Comparison of ENCODE assay signal across 8 cellular contexts in the genomic region with DNA sequence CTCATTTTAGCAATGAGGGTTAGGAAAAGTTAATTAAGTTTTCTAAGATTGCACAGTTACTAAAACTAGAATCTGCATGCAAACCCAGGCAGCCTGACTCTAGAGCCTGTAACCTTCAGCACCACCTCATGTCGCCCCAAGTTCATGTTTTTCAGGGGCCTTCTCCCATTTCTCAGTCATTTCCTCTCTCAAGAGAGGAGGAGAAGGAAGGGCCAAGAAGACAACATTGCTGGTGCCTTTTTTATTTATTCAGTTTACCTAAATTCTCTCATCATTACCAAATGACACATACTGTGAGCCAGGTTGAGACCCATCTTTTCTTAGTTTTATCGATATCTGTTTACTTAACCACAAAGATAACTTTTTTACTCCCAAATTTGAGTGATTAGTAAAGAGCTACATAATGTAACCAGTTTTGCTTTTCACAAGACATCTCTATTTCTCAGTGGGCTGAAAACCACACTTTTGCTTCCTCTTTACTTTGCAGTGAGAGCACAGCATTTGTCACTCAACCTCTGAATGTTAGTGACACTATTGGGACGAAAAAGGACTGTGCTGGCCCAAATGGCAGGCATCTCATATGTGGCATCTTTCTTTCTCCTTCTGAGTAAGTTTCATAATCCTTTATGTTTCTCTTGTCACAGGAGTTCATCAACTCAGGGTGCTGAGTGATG. TPM values are rescaled to one million over a fixed set of nuclear protein-coding genes. Genes with fewer than 3 reads are reported as not detected.
A peak's percentile ranks its signal among the peaks of the same experiment; 100 is the strongest.
DNase-seq lines count a peak whose midpoint lies in the region; ATAC-seq and TF ChIP-seq lines count a peak whose summit lies in the region.

A gene with protein sequence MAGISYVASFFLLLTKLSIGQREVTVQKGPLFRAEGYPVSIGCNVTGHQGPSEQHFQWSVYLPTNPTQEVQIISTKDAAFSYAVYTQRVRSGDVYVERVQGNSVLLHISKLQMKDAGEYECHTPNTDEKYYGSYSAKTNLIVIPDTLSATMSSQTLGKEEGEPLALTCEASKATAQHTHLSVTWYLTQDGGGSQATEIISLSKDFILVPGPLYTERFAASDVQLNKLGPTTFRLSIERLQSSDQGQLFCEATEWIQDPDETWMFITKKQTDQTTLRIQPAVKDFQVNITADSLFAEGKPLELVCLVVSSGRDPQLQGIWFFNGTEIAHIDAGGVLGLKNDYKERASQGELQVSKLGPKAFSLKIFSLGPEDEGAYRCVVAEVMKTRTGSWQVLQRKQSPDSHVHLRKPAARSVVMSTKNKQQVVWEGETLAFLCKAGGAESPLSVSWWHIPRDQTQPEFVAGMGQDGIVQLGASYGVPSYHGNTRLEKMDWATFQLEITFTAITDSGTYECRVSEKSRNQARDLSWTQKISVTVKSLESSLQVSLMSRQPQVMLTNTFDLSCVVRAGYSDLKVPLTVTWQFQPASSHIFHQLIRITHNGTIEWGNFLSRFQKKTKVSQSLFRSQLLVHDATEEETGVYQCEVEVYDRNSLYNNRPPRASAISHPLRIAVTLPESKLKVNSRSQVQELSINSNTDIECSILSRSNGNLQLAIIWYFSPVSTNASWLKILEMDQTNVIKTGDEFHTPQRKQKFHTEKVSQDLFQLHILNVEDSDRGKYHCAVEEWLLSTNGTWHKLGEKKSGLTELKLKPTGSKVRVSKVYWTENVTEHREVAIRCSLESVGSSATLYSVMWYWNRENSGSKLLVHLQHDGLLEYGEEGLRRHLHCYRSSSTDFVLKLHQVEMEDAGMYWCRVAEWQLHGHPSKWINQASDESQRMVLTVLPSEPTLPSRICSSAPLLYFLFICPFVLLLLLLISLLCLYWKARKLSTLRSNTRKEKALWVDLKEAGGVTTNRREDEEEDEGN (plus strand): TSS at position 507 of the 674 bp plus-strand sequence. CDS start 58 bp downstream, at position 565.

- H3K36me3 ChIP-seq in uterus, result no peaks in the 10 kb centered on the region

- H3K27ac ChIP-seq in uterus, result no peak within 1 kb of the TSS

- no peaks in the 10 kb centered on the region for H3K9me3 ChIP-seq in uterus

- TF ChIP-seq CTCF in GM20000 (IDR thresholded peaks at IDR 0.05; ENCODE audit: extremely low read depth, missing control alignments), result no peak
- no peak for TF ChIP-seq CTCF in uterus (IDR thresholded peaks at IDR 0.05)
- TF ChIP-seq CTCF in HFFc6 (IDR thresholded peaks at IDR 0.05), result no peak

- peak within 1 kb of the TSS; percentile 58 for H3K27ac Mint-ChIP-seq in central memory CD8-positive, alpha-beta T cell (ENCODE audit: low read depth)
- no peak within 1 kb of the TSS for H3K27ac Mint-ChIP-seq in HFFc6

- intact Hi-C loops in uterus (cut with DNase I; ENCODE audit: low total_unique reads), result no loop called here

- DNase-seq in GM20000 (ENCODE audit: low spot score) (peak; percentile 69), COLO668 (lab: John Stamatoyannopoulos, UW; ENCODE audit: unreplicated experiment) (no peak), uterus (no peak), HFFc6 (no peak)
- no peak for DNase-seq in central memory CD8-positive, alpha-beta T cell (ENCODE audit: low spot score in 2 of 2)
- no peak for DNase-seq in effector CD8-positive, alpha-beta T cell (lab: John Stamatoyannopoulos, UW)

- ATAC-seq in HG03457 (IDR thresholded peaks at IDR 0.05; ENCODE audit: unreplicated experiment), result peak; percentile 83
- ATAC-seq in central memory CD8-positive, alpha-beta T cell (replicated peaks; ENCODE audit: extremely low read depth, poor library complexity, severe bottlenecking), result peak; percentile 66

- H3K27me3 ChIP-seq in uterus, result no peaks in the 10 kb centered on the region

- H3K4me3 Mint-ChIP-seq in central memory CD8-positive, alpha-beta T cell, result peak within 1 kb of the TSS; percentile 64
- H3K4me3 Mint-ChIP-seq in HFFc6, result no peak within 1 kb of the TSS

- peaks cover 6% of the 10 kb centered on the region for H3K36me3 Mint-ChIP-seq in central memory CD8-positive, alpha-beta T cell (ENCODE audit: insufficient read depth)
- H3K36me3 Mint-ChIP-seq in HFFc6 (ENCODE audit: low read depth), result no peaks in the 10 kb centered on the region

- H3K4me1 ChIP-seq in uterus, result peaks cover 0 to 3% of the 10 kb centered on the region in 2 donors

- no peaks in the 10 kb centered on the region for H3K27me3 Mint-ChIP-seq in central memory CD8-positive, alpha-beta T cell
- peaks cover 10% of the 10 kb centered on the region for H3K27me3 Mint-ChIP-seq in HFFc6 (ENCODE audit: insufficient read depth)

- no peak for TF ChIP-seq POLR2A in uterus (IDR thresholded peaks at IDR 0.05)

- no peaks in the 10 kb centered on the region for H3K9me3 Mint-ChIP-seq in central memory CD8-positive, alpha-beta T cell
- H3K9me3 Mint-ChIP-seq in HFFc6, result no peaks in the 10 kb centered on the region

- H3K4me3 ChIP-seq in GM08714 (ENCODE audit: low read length) (peak within 1 kb of the TSS; percentile 56; the same call in 1 of the 2 replicates), uterus (no peak within 1 kb of the TSS)

- H3K4me1 Mint-ChIP-seq in central memory CD8-positive, alpha-beta T cell, result peaks cover 41% of the 10 kb centered on the region
- H3K4me1 Mint-ChIP-seq in HFFc6 (ENCODE audit: low read depth), result no peaks in the 10 kb centered on the region; the same call in 1 of the 2 replicates

RNA-seq across cellular contexts. Expression of the gene that starts here (rescaled TPM):
- 1 to 10 TPM in 3 of 4 donors, not detected in 1; 2.1 to 4.1 (median 2.6) TPM for total RNA-seq in uterus
- total RNA-seq in HFFc6 (2021; fragmentation: NEBNext Ultra II Directional; extraction: Animal tissue kit (Norgen Biotek cat#: 25700)), result not detected
